ENCODE assay signal across 8 cellular contexts in the genomic region with DNA sequence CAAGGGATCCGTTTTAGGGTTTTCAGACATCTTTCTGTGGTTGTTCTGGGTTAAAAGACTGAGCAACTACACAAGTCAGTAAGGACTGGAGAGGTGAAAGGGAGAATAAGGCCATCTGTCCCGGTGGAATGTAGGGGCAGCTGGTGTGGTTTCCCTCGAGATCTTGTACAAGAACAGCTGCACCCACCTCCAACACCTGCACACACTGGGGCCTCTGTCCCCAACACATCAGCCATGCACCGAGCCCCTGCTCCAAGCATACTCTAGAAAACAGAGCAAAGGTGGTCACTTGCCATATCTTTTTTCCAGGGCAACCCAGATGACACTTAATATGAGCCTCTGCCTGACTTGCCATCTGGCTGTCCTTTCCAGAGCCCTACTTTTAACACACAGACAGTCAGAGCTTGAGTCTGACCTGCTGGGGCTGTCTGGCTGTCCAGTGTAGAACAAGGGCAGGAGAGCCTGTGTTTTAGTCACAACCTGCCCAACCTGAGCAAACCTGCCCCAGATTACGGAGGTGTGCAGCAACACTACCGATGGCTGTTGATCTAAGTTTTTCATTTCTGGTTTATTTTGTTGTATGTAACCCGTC. TPM values are rescaled to one million over a fixed set of nuclear protein-coding genes. Genes with fewer than 3 reads are reported as not detected.
DNase-seq lines count a peak whose midpoint lies in the region; ATAC-seq and TF ChIP-seq lines count a peak whose summit lies in the region.
"Had no signal": no experiment of that assay in that cellular context is flagged by ENCODE, and none has a peak within 500 bp of the region (broad histone marks: within the 10 kb centered on the region; RNA-seq: fewer than 3 reads in every experiment).

No MANE protein-coding gene starts in this region.

- peak overlapping the region; percentile 69 for H3K27ac Mint-ChIP-seq in activated CD8-positive, alpha-beta T cell treated with anti-CD3 and anti-CD28 coated beads, Interleukin-2, amount 10 ng/mL, durations not matched to agents 7 days and 5 days
- no peak overlapping the region for H3K27ac Mint-ChIP-seq in activated CD8-positive, alpha-beta T cell treated with anti-CD3 and anti-CD28 coated beads for 36 hours
- H3K27ac Mint-ChIP-seq in endothelial cell (ENCODE audit: unreplicated experiment): no peak overlapping the region

- peaks cover 0 to 77% (median 16%) of the 10 kb centered on the region in 6 donors for H3K4me1 ChIP-seq in spleen
- H3K4me1 ChIP-seq in effector memory CD4-positive, alpha-beta T cell (ENCODE audit: control insufficient read depth, insufficient read depth, low read length, poor library complexity, severe bottlenecking): no peaks in the 10 kb centered on the region

- POLR2A ChIA-PET in activated CD8-positive, alpha-beta T cell treated with anti-CD3 and anti-CD28 coated beads, Interleukin-2, amount 10 ng/mL, durations not matched to agents 7 days and 5 days (lab: Charles Lee): interaction anchor here (0.6 kb wide), 1 partner anchor 714 kb away, joined by 5 read pairs; no protein-coding TSS in a partner anchor
- POLR2A ChIA-PET in activated CD8-positive, alpha-beta T cell treated with anti-CD3 and anti-CD28 coated beads for 36 hours (lab: Charles Lee): interaction anchor here (1.6 kb wide), 1 partner anchor 10 kb away, joined by 5 read pairs; no protein-coding TSS in a partner anchor

- no peak for TF ChIP-seq CTCF in activated CD8-positive, alpha-beta T cell treated with anti-CD3 and anti-CD28 coated beads for 36 hours (IDR thresholded peaks at IDR 0.05)
- TF ChIP-seq CTCF in endothelial cell (IDR thresholded peaks at IDR 0.05; ENCODE audit: unreplicated experiment) (no peak), spleen (IDR thresholded peaks at IDR 0.05 in 8 of 11, conservative IDR thresholded peaks at IDR 0.05 in 3 of 11) (no peak)

- DNase-seq in activated CD8-positive, alpha-beta T cell treated with anti-CD3 and anti-CD28 coated beads, Interleukin-2, amount 10 ng/mL, durations not matched to agents 7 days and 5 days: no peak
- DNase-seq in activated CD8-positive, alpha-beta T cell treated with anti-CD3 and anti-CD28 coated beads for 36 hours: no peak
- no peak for DNase-seq in endothelial cell (ENCODE audit: low spot score)
- no peak for DNase-seq in spleen
- DNase-seq in GM03348 (ENCODE audit: low spot score): no peak
- DNase-seq in effector memory CD4-positive, alpha-beta T cell: no peak
- DNase-seq: NCI-H1694 treated with DMSO at 0.1 percent for 48 hours, T-helper 9 cell had no signal

- H3K36me3 Mint-ChIP-seq in activated CD8-positive, alpha-beta T cell treated with anti-CD3 and anti-CD28 coated beads, Interleukin-2, amount 10 ng/mL, durations not matched to agents 7 days and 5 days (ENCODE audit: low read depth): peaks cover 68% of the 10 kb centered on the region
- peaks cover 38% of the 10 kb centered on the region for H3K36me3 Mint-ChIP-seq in activated CD8-positive, alpha-beta T cell treated with anti-CD3 and anti-CD28 coated beads for 36 hours (ENCODE audit: low read depth)
- peaks cover 56% of the 10 kb centered on the region for H3K36me3 Mint-ChIP-seq in endothelial cell (ENCODE audit: low read depth, unreplicated experiment)

- WGBS in spleen, 5 donors: 39 to 71% (median 46%) methylated on average over 7 of the region's 7 CpGs

- ATAC-seq in activated CD8-positive, alpha-beta T cell treated with anti-CD3 and anti-CD28 coated beads, Interleukin-2, amount 10 ng/mL, durations not matched to agents 7 days and 5 days: no peak
- no peak for ATAC-seq in activated CD8-positive, alpha-beta T cell treated with anti-CD3 and anti-CD28 coated beads for 36 hours

- no peak for TF ChIP-seq POLR2A in spleen (IDR thresholded peaks at IDR 0.05)

- H3K9me3 Mint-ChIP-seq in activated CD8-positive, alpha-beta T cell treated with anti-CD3 and anti-CD28 coated beads, Interleukin-2, amount 10 ng/mL, durations not matched to agents 7 days and 5 days (ENCODE audit: insufficient read depth): no peaks in the 10 kb centered on the region
- H3K9me3 Mint-ChIP-seq in activated CD8-positive, alpha-beta T cell treated with anti-CD3 and anti-CD28 coated beads for 36 hours: no peaks in the 10 kb centered on the region
- H3K9me3 Mint-ChIP-seq in endothelial cell (ENCODE audit: unreplicated experiment): no peaks in the 10 kb centered on the region

- H3K4me3 Mint-ChIP-seq in activated CD8-positive, alpha-beta T cell treated with anti-CD3 and anti-CD28 coated beads, Interleukin-2, amount 10 ng/mL, durations not matched to agents 7 days and 5 days: no peak overlapping the region
- no peak overlapping the region for H3K4me3 Mint-ChIP-seq in activated CD8-positive, alpha-beta T cell treated with anti-CD3 and anti-CD28 coated beads for 36 hours
- H3K4me3 Mint-ChIP-seq in endothelial cell (ENCODE audit: unreplicated experiment): peak overlapping the region; percentile 25

- H3K4me1 Mint-ChIP-seq in activated CD8-positive, alpha-beta T cell treated with anti-CD3 and anti-CD28 coated beads, Interleukin-2, amount 10 ng/mL, durations not matched to agents 7 days and 5 days (ENCODE audit: low read depth): no peaks in the 10 kb centered on the region
- no peaks in the 10 kb centered on the region for H3K4me1 Mint-ChIP-seq in activated CD8-positive, alpha-beta T cell treated with anti-CD3 and anti-CD28 coated beads for 36 hours (ENCODE audit: low read depth)
- H3K4me1 Mint-ChIP-seq in endothelial cell (ENCODE audit: unreplicated experiment): no peaks in the 10 kb centered on the region

- peak overlapping the region in 7 of 8 donors; percentile 67 to 93 (median 79) for H3K27ac ChIP-seq in spleen
- no peak overlapping the region for H3K27ac ChIP-seq in effector memory CD4-positive, alpha-beta T cell (ENCODE audit: insufficient read depth, low read length, poor library complexity, severe bottlenecking)

- H3K27me3 Mint-ChIP-seq in activated CD8-positive, alpha-beta T cell treated with anti-CD3 and anti-CD28 coated beads, Interleukin-2, amount 10 ng/mL, durations not matched to agents 7 days and 5 days (ENCODE audit: low read depth): no peaks in the 10 kb centered on the region
- H3K27me3 Mint-ChIP-seq in activated CD8-positive, alpha-beta T cell treated with anti-CD3 and anti-CD28 coated beads for 36 hours: no peaks in the 10 kb centered on the region
- peaks cover 9% of the 10 kb centered on the region for H3K27me3 Mint-ChIP-seq in endothelial cell (ENCODE audit: unreplicated experiment)

- peak overlapping the region in 2 of 8 donors; percentile 32 to 61 for H3K4me3 ChIP-seq in spleen
- no peak overlapping the region for H3K4me3 ChIP-seq in effector memory CD4-positive, alpha-beta T cell (ENCODE audit: insufficient read depth, low read depth, low read length, poor library complexity, severe bottlenecking)

- intact Hi-C loops in activated CD8-positive, alpha-beta T cell treated with anti-CD3 and anti-CD28 coated beads for 36 hours (cut with micrococcal nuclease): no loop called here
- intact Hi-C loops in spleen (cut with DNase I; ENCODE audit: low total_unique reads): no loop called here

- H3K9me3 ChIP-seq in spleen: no peaks in the 10 kb centered on the region
- no peaks in the 10 kb centered on the region for H3K9me3 ChIP-seq in effector memory CD4-positive, alpha-beta T cell (ENCODE audit: control insufficient read depth, low read length)

- CTCF ChIA-PET in activated CD8-positive, alpha-beta T cell treated with anti-CD3 and anti-CD28 coated beads, Interleukin-2, amount 10 ng/mL, durations not matched to agents 7 days and 5 days (lab: Charles Lee): interaction anchor here (3.2 kb wide), 1 partner anchor 18 kb away, joined by 20 read pairs; the partner anchor contains the start of gene HDDC3
- CTCF ChIA-PET in activated CD8-positive, alpha-beta T cell treated with anti-CD3 and anti-CD28 coated beads for 36 hours (lab: Charles Lee): no interaction called here

- no peaks in the 10 kb centered on the region for H3K27me3 ChIP-seq in spleen (replicated peaks in 1 of 7)
- no peaks in the 10 kb centered on the region for H3K27me3 ChIP-seq in effector memory CD4-positive, alpha-beta T cell (replicated peaks; ENCODE audit: control insufficient read depth, insufficient read depth, low read length, poor library complexity, severe bottlenecking)

- H3K36me3 ChIP-seq in spleen: peaks cover 24 to 100% (median 99%) of the 10 kb centered on the region in 6 donors
- H3K36me3 ChIP-seq in effector memory CD4-positive, alpha-beta T cell (ENCODE audit: control insufficient read depth, insufficient read depth, low read length): peaks cover 98% of the 10 kb centered on the region

RNA-seq across cellular contexts. Expression of gene MAN2A2, which starts 12.2 kb away (rescaled TPM):
- 10 to 100 TPM; 82.7 to 97.7 TPM for total RNA-seq in activated CD8-positive, alpha-beta T cell treated with anti-CD3 and anti-CD28 coated beads, Interleukin-2, amount 10 ng/mL, durations not matched to agents 7 days and 5 days
- 10 to 100 TPM; 85.0 to 87.7 TPM for total RNA-seq in activated CD8-positive, alpha-beta T cell treated with anti-CD3 and anti-CD28 coated beads for 36 hours
- total RNA-seq in endothelial cell (ENCODE audit: unreplicated experiment): 72.2 TPM
- 100 to 1,000 TPM; 105 to 167 (median 120) TPM for total RNA-seq in spleen
- 10 to 100 TPM; 13.7 to 46.1 (median 24.0) TPM for polyA plus RNA-seq in spleen

RNA-seq across cellular contexts. Expression of gene HDDC3, which starts 17.0 kb away (rescaled TPM):
- total RNA-seq in activated CD8-positive, alpha-beta T cell treated with anti-CD3 and anti-CD28 coated beads, Interleukin-2, amount 10 ng/mL, durations not matched to agents 7 days and 5 days: 10 to 100 TPM; 23.8 to 26.9 TPM
- 10 to 100 TPM; 34.2 to 35.6 TPM for total RNA-seq in activated CD8-positive, alpha-beta T cell treated with anti-CD3 and anti-CD28 coated beads for 36 hours
- total RNA-seq in endothelial cell (ENCODE audit: unreplicated experiment) (14.5 TPM), spleen (10 to 100 TPM; 12.8 to 25.9 (median 18.0) TPM)
- 10 to 100 TPM; 23.9 to 34.5 (median 31.0) TPM for polyA plus RNA-seq in spleen

RNA-seq across cellular contexts. Expression of gene UNC45A, which starts 19.8 kb away (rescaled TPM):
- total RNA-seq in activated CD8-positive, alpha-beta T cell treated with anti-CD3 and anti-CD28 coated beads, Interleukin-2, amount 10 ng/mL, durations not matched to agents 7 days and 5 days: 10 to 100 TPM; 74.6 to 81.4 TPM
- 10 to 100 TPM; 65.0 to 66.8 TPM for total RNA-seq in activated CD8-positive, alpha-beta T cell treated with anti-CD3 and anti-CD28 coated beads for 36 hours
- total RNA-seq in endothelial cell (ENCODE audit: unreplicated experiment) (102 TPM), spleen (10 to 100 TPM; 32.8 to 59.5 (median 42.6) TPM)
- 10 to 100 TPM; 32.2 to 43.6 (median 32.8) TPM for polyA plus RNA-seq in spleen

RNA-seq across cellular contexts. Expression of gene FES, which starts 31.0 kb away (rescaled TPM):
- 10 to 100 TPM; 10.5 to 11.1 TPM for total RNA-seq in activated CD8-positive, alpha-beta T cell treated with anti-CD3 and anti-CD28 coated beads, Interleukin-2, amount 10 ng/mL, durations not matched to agents 7 days and 5 days
- 1 to 10 TPM; 4.1 to 4.6 TPM for total RNA-seq in activated CD8-positive, alpha-beta T cell treated with anti-CD3 and anti-CD28 coated beads for 36 hours
- total RNA-seq in endothelial cell (ENCODE audit: unreplicated experiment) (56.3 TPM), spleen (100 to 1,000 TPM; 150 to 369 (median 272) TPM)
- polyA plus RNA-seq in spleen: 100 to 1,000 TPM in 1 of 3 donors, 10 to 100 TPM in 2; 39.5 to 176 (median 89.2) TPM

RNA-seq across cellular contexts. Expression of gene RCCD1, which starts 39.4 kb away (rescaled TPM):
- 10 to 100 TPM; 30.1 to 31.9 TPM for total RNA-seq in activated CD8-positive, alpha-beta T cell treated with anti-CD3 and anti-CD28 coated beads, Interleukin-2, amount 10 ng/mL, durations not matched to agents 7 days and 5 days
- 10 to 100 TPM; 30.0 to 30.9 TPM for total RNA-seq in activated CD8-positive, alpha-beta T cell treated with anti-CD3 and anti-CD28 coated beads for 36 hours
- total RNA-seq in endothelial cell (ENCODE audit: unreplicated experiment): 5.2 TPM
- 10 to 100 TPM in 2 of 7 donors, 1 to 10 TPM in 5; 6.9 to 11.4 (median 8.7) TPM for total RNA-seq in spleen
- 1 to 10 TPM; 3.6 to 9.0 (median 6.3) TPM for polyA plus RNA-seq in spleen
